1 cellular context compared by ENCODE assay signal in genomic region chr7:27185013-27185707, GRCh38.
TF ChIP-seq lines count a peak whose summit lies in the region.

HOXA11 (minus strand) TSS chr7:27185232; CDS start chr7:27185144, 88 bp downstream.

TF ChIP-seq in H1, 55 proteins besides CTCF, POLR2A, EP300 and RAD21 (continued from another document):
- TF ChIP-seq RNF2 (IDR thresholded peaks at IDR 0.05; ENCODE audit: borderline replicate concordance, low read depth, low read length, missing control alignments, poor library complexity, severe bottlenecking) (no peak), CHD2 (IDR thresholded peaks at IDR 0.05; ENCODE audit: low read length) (no peak), SIX5 (IDR thresholded peaks at IDR 0.05; ENCODE audit: low read depth, low read length) (no peak), JUND (IDR thresholded peaks at IDR 0.05; ENCODE audit: low read length) (no peak), SUZ12 (IDR thresholded peaks at IDR 0.05; ENCODE audit: low read length) (no peak), EGR1 (IDR thresholded peaks at IDR 0.05; ENCODE audit: borderline replicate concordance, low read depth, low read length) (no peak), TCF12 (IDR thresholded peaks at IDR 0.05; ENCODE audit: low read depth, low read length) (no peak), FOSL1 (IDR thresholded peaks at IDR 0.05; ENCODE audit: insufficient read depth, low read depth, low read length) (no peak), CHD1 (IDR thresholded peaks at IDR 0.05; ENCODE audit: low read depth, low read length) (no peak), USF2 (IDR thresholded peaks at IDR 0.05; ENCODE audit: low read length) (peak; percentile 55; the same call in 1 of the 2 replicates)
